In the genomic region with DNA sequence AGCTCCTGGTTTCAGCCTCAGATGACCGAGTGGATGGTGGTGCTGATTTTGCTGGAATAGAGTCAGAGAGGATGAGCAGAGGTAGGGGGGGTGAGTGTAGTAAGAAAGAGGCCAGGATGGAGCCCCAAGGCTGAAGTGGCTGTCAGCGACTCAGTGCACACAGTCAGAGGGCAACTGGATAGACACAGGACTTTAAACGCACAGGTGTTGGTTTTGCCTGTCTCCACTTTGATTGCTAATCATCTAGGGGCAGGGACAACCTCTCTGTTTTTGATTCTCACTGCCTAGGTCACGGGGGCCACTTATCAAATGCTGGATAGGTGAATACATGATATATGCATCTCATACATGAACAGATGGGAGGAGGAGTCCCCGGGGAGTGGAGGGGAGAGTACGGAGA, we compare ENCODE assay signal across 11 cellular contexts.
"Had no signal": no experiment of that assay in that cellular context is flagged by ENCODE, and none has a peak within 500 bp of the region (broad histone marks: within the 10 kb centered on the region; RNA-seq: fewer than 3 reads in every experiment).

No MANE protein-coding gene starts in this region.

- H3K4me3 Mint-ChIP-seq: activated naive CD4-positive, alpha-beta T cell treated with anti-CD3 and anti-CD28 coated beads, Interleukin-2, amount 10 ng/mL, durations not matched to agents 7 days and 5 days; natural killer cell treated with Interleukin-12 subunit alpha and Interleukin-12 subunit beta and Interleukin-15 and Interleukin-18, amount 100 ng/mL, for 72 hours; T-cell had no signal

- H3K4me1 ChIP-seq: sigmoid colon had no signal

- DNase-seq: activated CD4-positive, alpha-beta T cell treated with anti-CD3 and anti-CD28 coated beads, Interleukin-2, amount 50 U/mL, for 4 hours; activated CD4-positive, CD25-positive, alpha-beta regulatory T cell treated with anti-CD3 and anti-CD28 coated beads, Interleukin-2, amount 50 U/mL, for 72 hours; activated naive CD4-positive, alpha-beta T cell treated with anti-CD3 and anti-CD28 coated beads, Interleukin-2, amount 10 ng/mL, durations not matched to agents 7 days and 5 days; activated T-cell treated with anti-CD3 and anti-CD28 coated beads for 4 hours; left ventricle myocardium superior; mesenchymal stem cell; sigmoid colon; stimulated activated CD4-positive, alpha-beta T cell treated with anti-CD3 and anti-CD28 coated beads, Interleukin-1b, Interleukin-23, amount 100 ng/mL, for 48 hours; T-cell; T-helper 9 cell had no signal

- H3K27me3 ChIP-seq: sigmoid colon had no signal

- H3K9me3 ChIP-seq: sigmoid colon had no signal

- H3K36me3 Mint-ChIP-seq: activated naive CD4-positive, alpha-beta T cell treated with anti-CD3 and anti-CD28 coated beads, Interleukin-2, amount 10 ng/mL, durations not matched to agents 7 days and 5 days; natural killer cell treated with Interleukin-12 subunit alpha and Interleukin-12 subunit beta and Interleukin-15 and Interleukin-18, amount 100 ng/mL, for 72 hours; T-cell had no signal

- H3K27ac Mint-ChIP-seq: activated naive CD4-positive, alpha-beta T cell treated with anti-CD3 and anti-CD28 coated beads, Interleukin-2, amount 10 ng/mL, durations not matched to agents 7 days and 5 days; natural killer cell treated with Interleukin-12 subunit alpha and Interleukin-12 subunit beta and Interleukin-15 and Interleukin-18, amount 100 ng/mL, for 72 hours; T-cell had no signal

- H3K27ac ChIP-seq: sigmoid colon had no signal

- ATAC-seq: left ventricle myocardium superior; natural killer cell treated with Interleukin-12 subunit alpha and Interleukin-12 subunit beta and Interleukin-15 and Interleukin-18, amount 100 ng/mL, for 72 hours; T-cell had no signal

- H3K27me3 Mint-ChIP-seq: T-cell had no signal

- H3K36me3 ChIP-seq: sigmoid colon had no signal

- H3K4me3 ChIP-seq: sigmoid colon had no signal

- H3K9me3 Mint-ChIP-seq: activated naive CD4-positive, alpha-beta T cell treated with anti-CD3 and anti-CD28 coated beads, Interleukin-2, amount 10 ng/mL, durations not matched to agents 7 days and 5 days; natural killer cell treated with Interleukin-12 subunit alpha and Interleukin-12 subunit beta and Interleukin-15 and Interleukin-18, amount 100 ng/mL, for 72 hours; T-cell had no signal
